Comparison of ENCODE assay signal across 8 cellular contexts in genomic region chrX:34656467-34656841, GRCh38. TPM values are rescaled to one million over a fixed set of nuclear protein-coding genes. Genes with fewer than 3 reads are reported as not detected.
A peak's percentile ranks its signal among the peaks of the same experiment; 100 is the strongest.
DNase-seq lines count a peak whose midpoint lies in the region; ATAC-seq, FAIRE-seq and TF ChIP-seq lines count a peak whose summit lies in the region.

No MANE protein-coding gene starts in this region.

- H3K27me3 ChIP-seq in H1 (replicated peaks in 1 of 4; ENCODE audit: control insufficient read depth in 3 of 4, extremely low read depth in 1 of 4, insufficient read depth in 3 of 4, low read length in 3 of 4): no peaks in the 10 kb centered on the region

- no peak for TF ChIP-seq EP300 in H1 (IDR thresholded peaks at IDR 0.05; ENCODE audit: borderline replicate concordance in 1 of 2, low read depth in 2 of 2, low read length in 2 of 2)

- no peaks in the 10 kb centered on the region for H4K20me1 ChIP-seq in H1 (replicated peaks in 1 of 2; ENCODE audit: control insufficient read depth in 1 of 2, insufficient read depth in 2 of 2, low read length in 2 of 2)

- ATAC-seq in mucosa of descending colon: no peak

- H2BK15ac ChIP-seq in H1 (ENCODE audit: low read length): no peak overlapping the region

- no peaks in the 10 kb centered on the region for H3K79me1 ChIP-seq in H1 (ENCODE audit: low read depth, low read length)

- TF ChIP-seq RAD21 in H1 (IDR thresholded peaks at IDR 0.05 in 1 of 2, conservative IDR thresholded peaks at IDR 0.05 in 1 of 2; ENCODE audit: low read depth in 2 of 2, low read length in 2 of 2): no peak

- H3K9ac ChIP-seq in H1 (replicated peaks in 1 of 4; ENCODE audit: extremely low read depth in 1 of 4, low read depth in 3 of 4, low read length in 3 of 4): peak overlapping the region in 3 of 4 experiments; percentile 20 to 79 (median 43); a peak in 5 of 7 replicates

- intact Hi-C loops in mucosa of descending colon (cut with DNase I, micrococcal nuclease): no loop called here

- H4K5ac ChIP-seq in H1 (ENCODE audit: insufficient read length, low read depth, low read length): no peak overlapping the region

- H2BK12ac ChIP-seq in H1 (ENCODE audit: low read depth, low read length): no peak overlapping the region

- no peak for FAIRE-seq in H1 (lab: Jason Lieb, UNC)

- H4K8ac ChIP-seq in H1 (ENCODE audit: extremely low read depth, insufficient read depth, low read length): no peak overlapping the region

- DNase-seq in activated gamma-delta T cell (lab: John Stamatoyannopoulos, UW): peak; percentile 1
- no peak for DNase-seq in activated gamma-delta T cell treated with Interleukin-2 at 50 U/mL for 16 hours
- DNase-seq in H1 (ENCODE audit: low read depth in 1 of 2, low spot score in 2 of 2): no peak
- peak in 2 of 3 donors; percentile 21 to 41 for DNase-seq in mucosa of descending colon
- no peak for DNase-seq in NCI-H2081 treated with DMSO at 0.1 percent for 48 hours (lab: John Stamatoyannopoulos, UW)
- DNase-seq in NCI-H1092 treated with DMSO at 0.1 percent for 48 hours (lab: John Stamatoyannopoulos, UW): no peak
- DNase-seq in NCI-H82 treated with DMSO at 0.1 percent for 48 hours (lab: John Stamatoyannopoulos, UW; ENCODE audit: unreplicated experiment): no peak

- H3K4me2 ChIP-seq in H1 (ENCODE audit: insufficient read depth in 1 of 2, low read depth in 2 of 2, low read length in 2 of 2): peak overlapping the region; percentile 76 to 82

- H3K4me3 ChIP-seq in H1 (ENCODE audit: extremely low read depth in 1 of 4, insufficient read depth in 2 of 4, low read depth in 3 of 4, low read length in 4 of 4) (peak overlapping the region; percentile 68 to 92 (median 83)), mucosa of descending colon (no peak overlapping the region), urinary bladder (ENCODE audit: low read depth, low read length) (peak overlapping the region; percentile 76)

- H3K14ac ChIP-seq in H1 (ENCODE audit: insufficient read length): no peak overlapping the region

- no peak overlapping the region for H2BK20ac ChIP-seq in H1 (ENCODE audit: low read length)

- H3K36me3 ChIP-seq in H1 (ENCODE audit: control insufficient read depth in 2 of 4, insufficient read depth in 4 of 4, low read length in 3 of 4) (no peaks in the 10 kb centered on the region), mucosa of descending colon (ENCODE audit: low read depth) (no peaks in the 10 kb centered on the region), urinary bladder (ENCODE audit: insufficient read depth) (no peaks in the 10 kb centered on the region)

- TF ChIP-seq CTCF in H1 (IDR thresholded peaks at IDR 0.05; ENCODE audit: control extremely low read depth in 1 of 3, insufficient read depth in 1 of 3, low read depth in 1 of 3, low read length in 3 of 3): no peak
- TF ChIP-seq CTCF in mucosa of descending colon (IDR thresholded peaks at IDR 0.05): no peak

- H2BK120ac ChIP-seq in H1 (replicated peaks; ENCODE audit: low read depth, low read length): no peak overlapping the region

- H3K23ac ChIP-seq in H1 (ENCODE audit: insufficient read length): no peak overlapping the region

- CTCF ChIA-PET in H1 (lab: Charles Lee; ENCODE audit: partially characterized antibody): no interaction called here

- H3K4me1 ChIP-seq in H1 (replicated peaks in 1 of 4; ENCODE audit: control insufficient read depth in 3 of 4, insufficient read depth in 4 of 4, low read length in 3 of 4): peaks cover 0 to 13% (median 0%) of the 10 kb centered on the region in 4 experiments; a peak in 3 of 7 replicates
- H3K4me1 ChIP-seq in mucosa of descending colon (ENCODE audit: low read depth): no peaks in the 10 kb centered on the region
- no peaks in the 10 kb centered on the region for H3K4me1 ChIP-seq in urinary bladder (ENCODE audit: insufficient read depth)

- H3K79me2 ChIP-seq in H1 (ENCODE audit: control insufficient read depth in 1 of 2, insufficient read depth in 2 of 2, low read length in 2 of 2): peaks cover 0 to 50% of the 10 kb centered on the region in 2 experiments; a peak in 3 of 4 replicates

- POLR2A ChIA-PET in H1 (lab: Charles Lee; ENCODE audit: partially characterized antibody): interaction anchor here (0.6 kb wide), 1 partner anchor 851 kb away, joined by 3 read pairs; no protein-coding TSS in a partner anchor

- H3K4ac ChIP-seq in H1 (replicated peaks; ENCODE audit: insufficient read length, low read depth, low read length): no peak overlapping the region

- H3K27ac ChIP-seq in H1 (ENCODE audit: low read depth, low read length) (no peak overlapping the region), urinary bladder (ENCODE audit: low read depth) (peak overlapping the region; percentile 73)

- TF ChIP-seq POLR2A in H1 (IDR thresholded peaks at IDR 0.05; ENCODE audit: control extremely low read depth in 1 of 2, low read depth in 2 of 2, low read length in 2 of 2): no peak

- H3K18ac ChIP-seq in H1 (ENCODE audit: extremely low read depth, low read length): no peak overlapping the region

- H3K56ac ChIP-seq in H1 (replicated peaks; ENCODE audit: insufficient read length, low read depth, low read length): no peak overlapping the region

- H2AFZ ChIP-seq in H1 (ENCODE audit: low read length): no peak overlapping the region

- no peak overlapping the region for H2BK5ac ChIP-seq in H1 (ENCODE audit: low read depth, low read length)

- H2AK5ac ChIP-seq in H1 (ENCODE audit: low read depth, low read length): no peak overlapping the region

- H3K9me3 ChIP-seq in H1 (ENCODE audit: insufficient read depth in 2 of 2, low read depth in 1 of 2, low read length in 1 of 2): no peaks in the 10 kb centered on the region
- H3K9me3 ChIP-seq in mucosa of descending colon: no peaks in the 10 kb centered on the region

- H3K23me2 ChIP-seq in H1 (ENCODE audit: low read depth, low read length): peaks cover 2% of the 10 kb centered on the region

- WGBS in H1 (ENCODE audit: extremely low coverage in 1 of 2, insufficient coverage in 1 of 2, insufficient read length in 1 of 2, insufficient replicate concordance in 2 of 2, low coverage in 1 of 2, low lambda C conversion rate in 2 of 2, missing lambda C conversion rate in 1 of 2), 2 experiments: 0% methylated on average over 7 of the region's 27 CpGs; no CpG with 5 or more reads in 1 of the 2 experiments
- 1% methylated on average over 26 of the region's 27 CpGs for WGBS in urinary bladder

- no peak overlapping the region for H4K91ac ChIP-seq in H1 (replicated peaks; ENCODE audit: insufficient read length, low read length)

TF ChIP-seq in H1, 55 proteins besides CTCF, POLR2A, EP300 and RAD21:
- no peak for TF ChIP-seq TAF1 (IDR thresholded peaks at IDR 0.05; ENCODE audit: low read depth, low read length)
- peak; percentile 19 for TF ChIP-seq KDM4A (IDR thresholded peaks at IDR 0.05; ENCODE audit: low read depth, low read length, severe bottlenecking)

RNA-seq across cellular contexts. Expression of gene TMEM47, which starts 0.6 kb away (rescaled TPM):
- 27.3 and 28.5 TPM in 2 replicates for total RNA-seq in H1 (2021; fragmentation: NEBNext Ultra II Directional; extraction: Animal tissue kit (Norgen Biotek cat#: 25700))
- 13.7 and 24.8 TPM in 2 replicates for polyA plus RNA-seq in H1 (2011; rRNA removed)
- polyA plus RNA-seq in H1 (2011; cell fraction: cytosol; rRNA removed): 18.5 TPM
- polyA plus RNA-seq in H1 (2011; cell fraction: nucleus; rRNA removed): 16.4 TPM
- 11.7 to 23.4 TPM (median 15.7 TPM) in 4 replicates for polyA plus RNA-seq in H1 (2012, experiment 1 of 2)
- 2.1 TPM for polyA plus RNA-seq in H1 (2012, experiment 2 of 2)
- 40.2 TPM for polyA plus RNA-seq in H1 (2013, experiment 1 of 2)
- polyA plus RNA-seq in H1 (2013, experiment 2 of 2): 41.3 TPM
- 29.0 and 46.5 TPM in 2 replicates for polyA minus RNA-seq in H1 (2011; rRNA and poly(A)+ RNA removed)
- polyA minus RNA-seq in H1 (2011; cell fraction: cytosol; rRNA and poly(A)+ RNA removed): 15.9 TPM
- 43.5 TPM for polyA minus RNA-seq in H1 (2011; cell fraction: nucleus; rRNA and poly(A)+ RNA removed)
- total RNA-seq in mucosa of descending colon: 10 to 100 TPM in 1 of 3 donors, 1 to 10 TPM in 2; 3.4 to 43.4 (median 5.3) TPM
- total RNA-seq in urinary bladder: 54.1 TPM
- polyA plus RNA-seq in urinary bladder: 47.7 TPM

Comparison
In these comparisons a context has a peak if more than half of its experiments do, and no peak if none do; other contexts are left out.
1. DNase-seq: peak in activated gamma-delta T cell (single experiment) and mucosa of descending colon (2 of 3); none in activated gamma-delta T cell treated with Interleukin-2 at 50 U/mL for 16 hours (single experiment), H1 (0 of 2), NCI-H2081 treated with DMSO at 0.1 percent for 48 hours (single experiment), NCI-H1092 treated with DMSO at 0.1 percent for 48 hours (single experiment) and NCI-H82 treated with DMSO at 0.1 percent for 48 hours (single experiment).